8 cellular contexts compared by ENCODE assay signal in genomic region chr20:54207743-54208491, GRCh38. TPM values are rescaled to one million over a fixed set of nuclear protein-coding genes. Genes with fewer than 3 reads are reported as not detected.
DNase-seq lines count a peak whose midpoint lies in the region; ATAC-seq and TF ChIP-seq lines count a peak whose summit lies in the region.

PFDN4 (plus strand) TSS chr20:54208087; CDS start chr20:54208101, 14 bp downstream.

- H3K4me3 ChIP-seq in IMR-90 (ENCODE audit: insufficient read depth, low read depth, low read length) (peak within 1 kb of the TSS; percentile 79), PC-3 (ENCODE audit: low read length) (peak within 1 kb of the TSS; percentile 79)

- peak within 1 kb of the TSS; percentile 100 for H4K5ac ChIP-seq in IMR-90 (ENCODE audit: low read depth, low read length)

- peak within 1 kb of the TSS; percentile 95 for H3K4me3 Mint-ChIP-seq in activated T-cell treated with anti-CD3 and anti-CD28 coated beads, Interleukin-2, amount 50 U/mL, for 24 hours

- peak within 1 kb of the TSS; percentile 100 for H3K18ac ChIP-seq in IMR-90 (ENCODE audit: low read depth, low read length)

- peak within 1 kb of the TSS; percentile 100 for H4K91ac ChIP-seq in IMR-90 (ENCODE audit: insufficient read depth, low read depth, low read length)

- peak within 1 kb of the TSS; percentile 99 for H2BK15ac ChIP-seq in IMR-90 (ENCODE audit: low read depth, low read length)

- H3K4me2 ChIP-seq in IMR-90 (ENCODE audit: low read depth, low read length) (peak within 1 kb of the TSS; percentile 83), PC-3 (ENCODE audit: low read length) (peak within 1 kb of the TSS; percentile 82)

- BruUV-seq in IMR-90 (replicated peaks; lab: Mats Ljungman, UMichigan) = no TSS peak
- no TSS peak for BruUV-seq in PC-3 (replicated peaks; lab: Mats Ljungman, UMichigan)

- H3K4me1 ChIP-seq in IMR-90 (ENCODE audit: control insufficient read depth, insufficient read depth, low read length) = peaks cover 5% of the 10 kb centered on the region
- peaks cover 13% of the 10 kb centered on the region for H3K4me1 ChIP-seq in PC-3 (ENCODE audit: insufficient read depth, low read length)

- intact Hi-C loops in IMR-90 (cut with micrococcal nuclease) = loop anchor here (2.0 kb wide), 1 partner anchor 75 kb away; no protein-coding TSS in a partner anchor
- intact Hi-C loops in PC-3 (cut with micrococcal nuclease) = loop anchor here (5.0 to 10.0 kb wide), 2 partner anchors 261 to 633 kb away; no protein-coding TSS in a partner anchor

- H3F3A ChIP-seq in PC-3 (ENCODE audit: low read length, unreplicated experiment) = no peaks in the 10 kb centered on the region

- WGBS in IMR-90 (ENCODE audit: extremely low coverage in 2 of 2, insufficient read length in 1 of 2), 2 experiments = 0% methylated on average over 33 of the region's 73 CpGs; no CpG with 5 or more reads in 1 of the 2 experiments

- H3K56ac ChIP-seq in IMR-90 (ENCODE audit: extremely low read depth, insufficient read depth, low read length) = peak within 1 kb of the TSS; percentile 100

- H3K4me1 Mint-ChIP-seq in activated T-cell treated with anti-CD3 and anti-CD28 coated beads, Interleukin-2, amount 50 U/mL, for 24 hours (ENCODE audit: low read depth) = peaks cover 63% of the 10 kb centered on the region

- H3K27ac ChIP-seq in IMR-90 (ENCODE audit: insufficient read depth, low read length) (peak within 1 kb of the TSS; percentile 100), PC-3 (ENCODE audit: low read length) (peak within 1 kb of the TSS; percentile 80)

- H3K9ac ChIP-seq in IMR-90 (ENCODE audit: low read depth, low read length) = peak within 1 kb of the TSS; percentile 100
- H3K9ac ChIP-seq in PC-3 (ENCODE audit: low read length) = peak within 1 kb of the TSS; percentile 94

- peak within 1 kb of the TSS; percentile 99 for H3K23ac ChIP-seq in IMR-90 (ENCODE audit: low read depth, low read length)

- dilution Hi-C loops in IMR-90 (cut with HindIII; ENCODE audit: low sequenced_read_pairs, unreplicated experiment) = no loop called here

- H3K14ac ChIP-seq in IMR-90 (replicated peaks; ENCODE audit: low read depth, low read length) = peak within 1 kb of the TSS; percentile 100

- CTCF ChIA-PET in IMR-90 (lab: Yijun Ruan, JAX) = interaction anchor here (0.6 to 1.5 kb wide), 5 partner anchors 11 to 598 kb away, joined by 3 to 6 read pairs (median 4); no protein-coding TSS in a partner anchor
- CTCF ChIA-PET in PC-3 (lab: Charles Lee) = interaction anchor here (0.6 to 1.4 kb wide), 8 partner anchors 8 to 172 kb away, joined by 3 to 5 read pairs (median 3); no protein-coding TSS in a partner anchor

- peak within 1 kb of the TSS; percentile 100 for H2BK120ac ChIP-seq in IMR-90 (ENCODE audit: low read depth, low read length)

- H3K27me3 ChIP-seq in IMR-90 (ENCODE audit: control insufficient read depth, insufficient read depth, low read length) = peaks cover 1% of the 10 kb centered on the region; the same call in 1 of the 2 replicates
- H3K27me3 ChIP-seq in PC-3 (ENCODE audit: low read length) = no peaks in the 10 kb centered on the region

- peak within 1 kb of the TSS; percentile 96 to 100 for H4K8ac ChIP-seq in IMR-90 (ENCODE audit: low read depth in 2 of 2, low read length in 2 of 2)

- H3K27ac Mint-ChIP-seq in activated T-cell treated with anti-CD3 and anti-CD28 coated beads, Interleukin-2, amount 50 U/mL, for 24 hours = peak within 1 kb of the TSS; percentile 100

- H3K79me1 ChIP-seq in IMR-90 (ENCODE audit: low read depth in 1 of 2, low read length in 2 of 2) = peaks cover 22 to 40% of the 10 kb centered on the region in 2 experiments

- H3K9me3 ChIP-seq in IMR-90 (ENCODE audit: control insufficient read depth, insufficient read depth, low read length) (no peaks in the 10 kb centered on the region), PC-3 (ENCODE audit: low read length) (no peaks in the 10 kb centered on the region)

- H3K9me2 ChIP-seq in PC-3 (replicated peaks; ENCODE audit: low read length) = no peaks in the 10 kb centered on the region

- peaks cover 53% of the 10 kb centered on the region for H3K79me2 ChIP-seq in PC-3 (ENCODE audit: low read length)

- H3K36me3 ChIP-seq in IMR-90 (ENCODE audit: control insufficient read depth, insufficient read depth, low read length) = peaks cover 2% of the 10 kb centered on the region; the same call in 1 of the 2 replicates
- 0 out of 2 replicates have a peak, but pooled peaks cover 6% of the 10 kb centered on the region for H3K36me3 ChIP-seq in PC-3 (ENCODE audit: low read depth, low read length)

- ATAC-seq in GM21529 (IDR thresholded peaks at IDR 0.05; ENCODE audit: unreplicated experiment) (peak; percentile 95), IMR-90 (ENCODE audit: low read depth) (peak; percentile 94), PC-3 (peak; percentile 93), esophagus mucosa (peak; percentile 84)

- peak; percentile 44 for TF ChIP-seq RAD21 in IMR-90 (IDR thresholded peaks at IDR 0.05; ENCODE audit: low read length)

- peak within 1 kb of the TSS; percentile 100 for H2BK20ac ChIP-seq in IMR-90 (ENCODE audit: low read depth, low read length)

- TF ChIP-seq CTCF in IMR-90 (conservative IDR thresholded peaks at IDR 0.05; ENCODE audit: low read depth, low read length) = peak; percentile 89
- TF ChIP-seq CTCF in PC-3 (conservative IDR thresholded peaks at IDR 0.05; ENCODE audit: low read depth, low read length) = peak; percentile 96

- in situ Hi-C loops in IMR-90 (cut with MboI; ENCODE audit: low sequenced_read_pairs) = loop anchor here (10.0 kb wide), 1 partner anchor 633 kb away; no protein-coding TSS in a partner anchor

- DNase-seq in DMS79 (lab: John Stamatoyannopoulos, UW) = peak; percentile 63
- peak; percentile 79 for DNase-seq in IMR-90
- DNase-seq in PC-3 = peak; percentile 89
- DNase-seq in activated T-cell treated with anti-CD3 and anti-CD28 coated beads, Interleukin-2, amount 50 U/mL, for 24 hours = peak; percentile 92
- DNase-seq in myocyte (ENCODE audit: low read depth) = peak; percentile 87
- DNase-seq in stimulated activated CD8-positive, alpha-beta memory T cell treated with anti-CD3 and anti-CD28 coated beads, Interleukin-7, amount 100 ng/mL, for 48 hours (ENCODE audit: extremely low read depth in 1 of 2, low read depth in 1 of 2) = peak; percentile 58 to 63

- H3K27me3 Mint-ChIP-seq in activated T-cell treated with anti-CD3 and anti-CD28 coated beads, Interleukin-2, amount 50 U/mL, for 24 hours = no peaks in the 10 kb centered on the region

- H3K36me3 Mint-ChIP-seq in activated T-cell treated with anti-CD3 and anti-CD28 coated beads, Interleukin-2, amount 50 U/mL, for 24 hours (ENCODE audit: low read depth) = peaks cover 34% of the 10 kb centered on the region

- peak within 1 kb of the TSS; percentile 100 for H2BK5ac ChIP-seq in IMR-90 (ENCODE audit: low read depth, low read length, poor library complexity, severe bottlenecking)

- H3K9me1 ChIP-seq in IMR-90 (ENCODE audit: insufficient read depth, low read length) = peaks cover 3% of the 10 kb centered on the region; the same call in 1 of the 2 replicates

- TF ChIP-seq POLR2A in IMR-90 (IDR thresholded peaks at IDR 0.05; ENCODE audit: low read depth, low read length) = peak; percentile 50; the same call in 1 of the 2 replicates

- H4K20me1 ChIP-seq in IMR-90 (ENCODE audit: insufficient read depth, low read length) (peaks cover 31% of the 10 kb centered on the region; the same call in 1 of the 2 replicates), PC-3 (ENCODE audit: low read length) (peaks cover 20% of the 10 kb centered on the region; the same call in 1 of the 2 replicates)

- peak within 1 kb of the TSS; percentile 100 for H3K4ac ChIP-seq in IMR-90 (ENCODE audit: low read depth, low read length)

- POLR2A ChIA-PET in IMR-90 (lab: Charles Lee; ENCODE audit: unreplicated experiment) (no interaction called here), PC-3 (lab: Charles Lee; ENCODE audit: unreplicated experiment) (interaction anchor here (0.6 kb wide), 1 partner anchor 434 kb away, joined by 3 read pairs; no protein-coding TSS in a partner anchor)

- H3K9me3 Mint-ChIP-seq in activated T-cell treated with anti-CD3 and anti-CD28 coated beads, Interleukin-2, amount 50 U/mL, for 24 hours = no peaks in the 10 kb centered on the region

- peak within 1 kb of the TSS; percentile 81; the same call in 1 of the 2 replicates for H2AK5ac ChIP-seq in IMR-90 (ENCODE audit: low read depth, low read length)

- peak within 1 kb of the TSS; percentile 100 for H2AFZ ChIP-seq in IMR-90 (replicated peaks; ENCODE audit: low read length, poor library complexity)
- H2AFZ ChIP-seq in PC-3 (ENCODE audit: low read length) = peak within 1 kb of the TSS; percentile 96

- H2AK9ac ChIP-seq in IMR-90 (replicated peaks; ENCODE audit: low read depth, low read length, poor library complexity) = peak within 1 kb of the TSS; percentile 95

TF ChIP-seq in IMR-90, 13 proteins besides CTCF, POLR2A, EP300 and RAD21 (continues in another document):
- TF ChIP-seq SMC3 (IDR thresholded peaks at IDR 0.05; ENCODE audit: low read depth, low read length) (peak; percentile 48), CEBPB (IDR thresholded peaks at IDR 0.05; ENCODE audit: low read depth, low read length) (no peak), RCOR1 (IDR thresholded peaks at IDR 0.05; ENCODE audit: insufficient replicate concordance, low read length) (no peak), MAFK (IDR thresholded peaks at IDR 0.05; ENCODE audit: low read depth, low read length) (no peak), CHD1 (IDR thresholded peaks at IDR 0.05; ENCODE audit: low read depth, low read length) (peak; percentile 98; the same call in 1 of the 2 replicates), MAZ (IDR thresholded peaks at IDR 0.05; ENCODE audit: borderline replicate concordance, low read depth, low read length) (peak; percentile 63; the same call in 1 of the 2 replicates), MXI1 (IDR thresholded peaks at IDR 0.05; ENCODE audit: borderline replicate concordance, low read depth, low read length) (peak; percentile 42; the same call in 1 of the 2 replicates), FOS (IDR thresholded peaks at IDR 0.05; ENCODE audit: low read depth, low read length) (no peak), NFE2L2 (IDR thresholded peaks at IDR 0.05; ENCODE audit: low read depth, low read length) (peak; percentile 5; the same call in 1 of the 2 replicates)

RNA-seq across cellular contexts. Expression of gene PFDN4, which starts in this region (rescaled TPM):
- total RNA-seq in IMR-90 (2012; rRNA removed) (14.9 and 83.9 TPM in 2 replicates), PC-3 (2014; rRNA removed) (100 and 122 TPM in 2 replicates), esophagus mucosa (19.0 TPM), myocyte (66.3 and 68.7 TPM in 2 replicates)
- polyA plus RNA-seq in IMR-90 (2012; rRNA removed) = 62.7 and 93.2 TPM in 2 replicates
- 4.3 and 6.6 TPM in 2 replicates for polyA plus RNA-seq in IMR-90 (2012; cell fraction: cytosol; rRNA removed)
- polyA plus RNA-seq in IMR-90 (2012; cell fraction: nucleus; rRNA removed; ENCODE audit: low replicate concordance) = 0.66 and 6.4 TPM in 2 replicates
- 29.7 TPM for polyA plus RNA-seq in myocyte (2012)

Comparison
In these comparisons a context has a peak if more than half of its experiments do, and no peak if none do; other contexts are left out.
1. Peak in every context shown above with its lines: DNase-seq, ATAC-seq, H3K4me3 ChIP-seq and H3K27ac ChIP-seq.